18 cellular contexts compared by ENCODE assay signal in the genomic region with DNA sequence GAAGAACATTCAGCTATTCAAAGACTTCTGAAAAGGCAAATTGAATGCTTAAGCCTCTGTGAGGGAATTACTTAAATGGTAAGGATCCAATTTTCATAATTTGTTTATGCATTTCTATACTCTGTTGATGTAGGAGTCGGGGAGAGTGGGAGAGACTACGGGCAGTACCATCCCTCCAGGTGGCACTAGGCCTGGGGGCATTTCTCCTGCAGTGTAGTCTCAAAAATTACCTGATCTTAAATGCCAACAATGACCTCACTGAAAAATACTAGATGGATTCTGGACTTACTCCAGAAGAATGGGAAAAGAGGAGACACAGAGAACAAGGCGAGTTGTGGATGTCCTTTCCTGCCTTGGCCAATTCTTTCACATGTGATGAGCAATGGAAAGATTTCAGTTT.
"Had no signal": no experiment of that assay in that cellular context is flagged by ENCODE, and none has a peak within 500 bp of the region (broad histone marks: within the 10 kb centered on the region; RNA-seq: fewer than 3 reads in every experiment).

No MANE protein-coding gene starts in this region.

- H3K27ac Mint-ChIP-seq: activated naive CD4-positive, alpha-beta T cell treated with anti-CD3 and anti-CD28 coated beads, Interleukin-2, amount 50 U/mL, for 24 hours; dendritic cell treated with granulocyte-macrophage colony-stimulating factor and Interleukin-4, amounts not matched to agents 40 ng/mL and 50 ng/mL, for 4 days; memory B cell; T-cell had no signal

- H3K9me3 Mint-ChIP-seq: activated naive CD4-positive, alpha-beta T cell treated with anti-CD3 and anti-CD28 coated beads, Interleukin-2, amount 50 U/mL, for 24 hours; dendritic cell treated with granulocyte-macrophage colony-stimulating factor and Interleukin-4, amounts not matched to agents 40 ng/mL and 50 ng/mL, for 4 days; memory B cell; naive B cell; neural crest cell; T-cell had no signal

- H3K36me3 Mint-ChIP-seq: memory B cell, naive B cell had no signal

- H3K27ac ChIP-seq: ascending aorta, esophagus muscularis mucosa had no signal

- DNase-seq: activated CD8-positive, alpha-beta memory T cell treated with anti-CD3 and anti-CD28 coated beads for 24 hours; activated CD8-positive, alpha-beta memory T cell treated with anti-CD3 and anti-CD28 coated beads, Interleukin-2, amount 50 U/mL, for 48 hours; activated gamma-delta T cell; activated T-cell treated with anti-CD3 and anti-CD28 coated beads, Interleukin-2, amount 50 U/mL, for 48 hours; effector CD8-positive, alpha-beta T cell; mucosa of descending colon; naive B cell; stimulated activated naive CD4-positive, alpha-beta T cell; T-cell; T1000 had no signal

- H3K27me3 Mint-ChIP-seq: activated naive CD4-positive, alpha-beta T cell treated with anti-CD3 and anti-CD28 coated beads, Interleukin-2, amount 50 U/mL, for 24 hours; dendritic cell treated with granulocyte-macrophage colony-stimulating factor and Interleukin-4, amounts not matched to agents 40 ng/mL and 50 ng/mL, for 4 days; memory B cell; naive B cell; T-cell had no signal

- H3K4me3 ChIP-seq: ascending aorta, esophagus muscularis mucosa, mucosa of descending colon had no signal

- H3K36me3 ChIP-seq: ascending aorta, esophagus muscularis mucosa had no signal

- H3K4me1 ChIP-seq: ascending aorta had no signal

- H3K4me1 Mint-ChIP-seq: activated naive CD4-positive, alpha-beta T cell treated with anti-CD3 and anti-CD28 coated beads, Interleukin-2, amount 50 U/mL, for 24 hours had no signal

- ATAC-seq: activated CD4-positive, CD25-positive, alpha-beta regulatory T cell treated with anti-CD3 and anti-CD28 coated beads, Interleukin-2, amount 50 U/mL, for 24 hours; mucosa of descending colon; sciatic nerve; T-cell had no signal

- H3K9me3 ChIP-seq: ascending aorta, esophagus muscularis mucosa, mucosa of descending colon had no signal

- H3K4me3 Mint-ChIP-seq: activated naive CD4-positive, alpha-beta T cell treated with anti-CD3 and anti-CD28 coated beads, Interleukin-2, amount 50 U/mL, for 24 hours; dendritic cell treated with granulocyte-macrophage colony-stimulating factor and Interleukin-4, amounts not matched to agents 40 ng/mL and 50 ng/mL, for 4 days; memory B cell; neural crest cell; T-cell had no signal
